32 cellular contexts compared by ENCODE assay signal in genomic region chr15:29530966-29531365, GRCh38.
"Had no signal": no experiment of that assay in that cellular context is flagged by ENCODE, and none has a peak within 500 bp of the region (broad histone marks: within the 10 kb centered on the region; RNA-seq: fewer than 3 reads in every experiment).

No MANE protein-coding gene starts in this region.

- DNase-seq: activated B cell treated with CpG ODN at 0.5 μM for 24 hours; activated CD4-positive, alpha-beta memory T cell treated with anti-CD3 and anti-CD28 coated beads for 36 hours; activated CD4-positive, alpha-beta T cell treated with anti-CD3 and anti-CD28 coated beads for 48 hours; activated CD8-positive, alpha-beta memory T cell treated with anti-CD3 and anti-CD28 coated beads, Interleukin-2, amount 10 ng/mL, durations not matched to agents 7 days and 5 days; activated CD8-positive, alpha-beta memory T cell treated with anti-CD3 and anti-CD28 coated beads, Interleukin-2, amount 50 U/mL, for 4 hours; activated CD8-positive, alpha-beta T cell treated with anti-CD3 and anti-CD28 coated beads, Interleukin-2, amount 10 ng/mL, durations not matched to agents 7 days and 5 days; activated effector memory CD4-positive, alpha-beta T cell treated with anti-CD3 and anti-CD28 coated beads, Interleukin-2, amount 50 U/mL, for 16 hours; activated naive CD4-positive, alpha-beta T cell treated with anti-CD3 and anti-CD28 coated beads for 36 hours; activated naive CD8-positive, alpha-beta T cell treated with anti-CD3 and anti-CD28 coated beads for 36 hours; activated naive CD8-positive, alpha-beta T cell treated with anti-CD3 and anti-CD28 coated beads, Interleukin-2, amount 50 U/mL, for 24 hours; activated T-cell treated with anti-CD3 and anti-CD28 coated beads, Interleukin-2, amount 50 U/mL, for 1 hour; activated T-cell treated with anti-CD3 and anti-CD28 coated beads, Interleukin-2, amount 50 U/mL, for 48 hours; adrenal gland; amygdala; aorta; body of pancreas; caudate nucleus; cortex of kidney; dermis blood vessel endothelial cell; effector CD4-positive, alpha-beta T cell; effector memory CD8-positive, alpha-beta T cell; esophagus squamous epithelium; foreskin melanocyte; heart right ventricle; T-helper 2 cell had no signal

- H3K36me3 ChIP-seq: adrenal gland, esophagus squamous epithelium, gastroesophageal sphincter, heart right ventricle had no signal

- H3K9me3 Mint-ChIP-seq: activated B cell treated with CpG ODN at 0.5 μM for 24 hours; activated CD4-positive, alpha-beta memory T cell treated with anti-CD3 and anti-CD28 coated beads for 36 hours; activated naive CD4-positive, alpha-beta T cell treated with anti-CD3 and anti-CD28 coated beads for 36 hours; activated naive CD4-positive, alpha-beta T cell treated with anti-CD3 and anti-CD28 coated beads, Interleukin-2, amount 50 U/mL, for 24 hours; activated naive CD8-positive, alpha-beta T cell treated with anti-CD3 and anti-CD28 coated beads for 36 hours; activated naive CD8-positive, alpha-beta T cell treated with anti-CD3 and anti-CD28 coated beads, Interleukin-2, amount 50 U/mL, for 24 hours; activated T-helper 1 cell treated with anti-CD3 and anti-CD28 coated beads, Interleukin-12 subunit alpha, Interleukin-12 subunit beta, Interleukin-2, Interleukin-4 antibody, amounts not matched to agents 30 ng/mL and 10 ng/mL and 1 ng/mL, durations not matched to agents 14 hours and 24 hours and 36 hours; activated T-helper 2 cell treated with anti-CD3 and anti-CD28 coated beads, Interferon-gamma antibody, Interleukin-2, Interleukin-4, amounts not matched to agents 10 μg/mL and 5 μg/mL and 100 μg/mL, durations not matched to agents 14 hours and 24 hours and 36 hours had no signal

- H3K27me3 ChIP-seq: adrenal gland, body of pancreas, gastroesophageal sphincter, heart right ventricle had no signal

- H3K27ac ChIP-seq: adrenal gland, body of pancreas, epithelial cell of prostate, esophagus squamous epithelium, gastroesophageal sphincter, heart right ventricle, VCaP had no signal

- H3K4me3 ChIP-seq: adrenal gland, body of pancreas, esophagus squamous epithelium, gastroesophageal sphincter, heart right ventricle had no signal

- H3K4me1 ChIP-seq: adrenal gland, esophagus squamous epithelium, gastroesophageal sphincter had no signal

- H3K9me3 ChIP-seq: adrenal gland, body of pancreas, esophagus squamous epithelium, gastroesophageal sphincter, heart right ventricle had no signal

- H3K36me3 Mint-ChIP-seq: activated CD4-positive, alpha-beta memory T cell treated with anti-CD3 and anti-CD28 coated beads for 36 hours; activated CD8-positive, alpha-beta memory T cell treated with anti-CD3 and anti-CD28 coated beads, Interleukin-2, amount 10 ng/mL, durations not matched to agents 7 days and 5 days; activated naive CD4-positive, alpha-beta T cell treated with anti-CD3 and anti-CD28 coated beads, Interleukin-2, amount 50 U/mL, for 24 hours; activated naive CD8-positive, alpha-beta T cell treated with anti-CD3 and anti-CD28 coated beads for 36 hours had no signal

- H3K4me3 Mint-ChIP-seq: activated B cell treated with CpG ODN at 0.5 μM for 24 hours; activated CD4-positive, alpha-beta memory T cell treated with anti-CD3 and anti-CD28 coated beads for 36 hours; activated CD8-positive, alpha-beta memory T cell treated with anti-CD3 and anti-CD28 coated beads, Interleukin-2, amount 10 ng/mL, durations not matched to agents 7 days and 5 days; activated CD8-positive, alpha-beta T cell treated with anti-CD3 and anti-CD28 coated beads, Interleukin-2, amount 10 ng/mL, durations not matched to agents 7 days and 5 days; activated naive CD4-positive, alpha-beta T cell treated with anti-CD3 and anti-CD28 coated beads for 36 hours; activated naive CD4-positive, alpha-beta T cell treated with anti-CD3 and anti-CD28 coated beads, Interleukin-2, amount 50 U/mL, for 24 hours; activated naive CD8-positive, alpha-beta T cell treated with anti-CD3 and anti-CD28 coated beads for 36 hours; activated naive CD8-positive, alpha-beta T cell treated with anti-CD3 and anti-CD28 coated beads, Interleukin-2, amount 50 U/mL, for 24 hours; activated T-helper 1 cell treated with anti-CD3 and anti-CD28 coated beads, Interleukin-12 subunit alpha, Interleukin-12 subunit beta, Interleukin-2, Interleukin-4 antibody, amounts not matched to agents 30 ng/mL and 10 ng/mL and 1 ng/mL, durations not matched to agents 14 hours and 24 hours and 36 hours; effector memory CD8-positive, alpha-beta T cell had no signal

- H3K4me1 Mint-ChIP-seq: activated B cell treated with CpG ODN at 0.5 μM for 24 hours; activated naive CD4-positive, alpha-beta T cell treated with anti-CD3 and anti-CD28 coated beads, Interleukin-2, amount 50 U/mL, for 24 hours; activated naive CD8-positive, alpha-beta T cell treated with anti-CD3 and anti-CD28 coated beads for 36 hours; activated naive CD8-positive, alpha-beta T cell treated with anti-CD3 and anti-CD28 coated beads, Interleukin-2, amount 50 U/mL, for 24 hours had no signal

- H3K27me3 Mint-ChIP-seq: activated B cell treated with CpG ODN at 0.5 μM for 24 hours; activated CD4-positive, alpha-beta memory T cell treated with anti-CD3 and anti-CD28 coated beads for 36 hours; activated CD8-positive, alpha-beta memory T cell treated with anti-CD3 and anti-CD28 coated beads, Interleukin-2, amount 10 ng/mL, durations not matched to agents 7 days and 5 days had no signal

- ATAC-seq: activated CD4-positive, CD25-positive, alpha-beta regulatory T cell treated with anti-CD3 and anti-CD28 coated beads, Interleukin-2, amount 50 U/mL, for 24 hours; activated CD8-positive, alpha-beta memory T cell treated with anti-CD3 and anti-CD28 coated beads, Interleukin-2, amount 10 ng/mL, durations not matched to agents 7 days and 5 days; activated CD8-positive, alpha-beta T cell treated with anti-CD3 and anti-CD28 coated beads, Interleukin-2, amount 10 ng/mL, durations not matched to agents 7 days and 5 days; activated naive CD8-positive, alpha-beta T cell treated with anti-CD3 and anti-CD28 coated beads, Interleukin-2, amount 50 U/mL, for 24 hours; body of pancreas; effector memory CD8-positive, alpha-beta T cell; gastroesophageal sphincter; heart right ventricle had no signal

- H3K27ac Mint-ChIP-seq: activated B cell treated with CpG ODN at 0.5 μM for 24 hours; activated CD4-positive, alpha-beta memory T cell treated with anti-CD3 and anti-CD28 coated beads for 36 hours; activated CD8-positive, alpha-beta memory T cell treated with anti-CD3 and anti-CD28 coated beads, Interleukin-2, amount 10 ng/mL, durations not matched to agents 7 days and 5 days; activated CD8-positive, alpha-beta T cell treated with anti-CD3 and anti-CD28 coated beads, Interleukin-2, amount 10 ng/mL, durations not matched to agents 7 days and 5 days; activated naive CD4-positive, alpha-beta T cell treated with anti-CD3 and anti-CD28 coated beads for 36 hours; activated naive CD4-positive, alpha-beta T cell treated with anti-CD3 and anti-CD28 coated beads, Interleukin-2, amount 50 U/mL, for 24 hours; activated naive CD8-positive, alpha-beta T cell treated with anti-CD3 and anti-CD28 coated beads for 36 hours; activated naive CD8-positive, alpha-beta T cell treated with anti-CD3 and anti-CD28 coated beads, Interleukin-2, amount 50 U/mL, for 24 hours; activated T-helper 1 cell treated with anti-CD3 and anti-CD28 coated beads, Interleukin-12 subunit alpha, Interleukin-12 subunit beta, Interleukin-2, Interleukin-4 antibody, amounts not matched to agents 30 ng/mL and 10 ng/mL and 1 ng/mL, durations not matched to agents 14 hours and 24 hours and 36 hours; activated T-helper 2 cell treated with anti-CD3 and anti-CD28 coated beads, Interferon-gamma antibody, Interleukin-2, Interleukin-4, amounts not matched to agents 10 μg/mL and 5 μg/mL and 100 μg/mL, durations not matched to agents 14 hours and 24 hours and 36 hours; effector memory CD8-positive, alpha-beta T cell had no signal
